ENCODE assay signal across 8 cellular contexts in genomic region chr2:9844036-9844483, GRCh38. TPM values are rescaled to one million over a fixed set of nuclear protein-coding genes. Genes with fewer than 3 reads are reported as not detected.
A peak's percentile ranks its signal among the peaks of the same experiment; 100 is the strongest.
DNase-seq lines count a peak whose midpoint lies in the region; ATAC-seq and TF ChIP-seq lines count a peak whose summit lies in the region.

No MANE protein-coding gene starts in this region.

- WGBS in endodermal cell (ENCODE audit: insufficient coverage in 1 of 2, insufficient read length in 1 of 2), 2 experiments = 38 to 42% methylated on average over 11 to 15 of the region's 15 CpGs

- H3K27me3 Mint-ChIP-seq in endodermal cell (ENCODE audit: insufficient read depth) (no peaks in the 10 kb centered on the region), neural crest cell (ENCODE audit: low read depth) (no peaks in the 10 kb centered on the region)

- DNase-seq in NCI-H345 (lab: John Stamatoyannopoulos, UW) (peak; percentile 45), NCI-H345 treated with DMSO at 0.1 percent for 48 hours (lab: John Stamatoyannopoulos, UW; ENCODE audit: unreplicated experiment) (no peak), RWPE1 (ENCODE audit: low spot score) (no peak), endodermal cell (no peak), neural crest cell (ENCODE audit: low read depth, low spot score) (no peak), dedifferentiated amniotic fluid mesenchymal stem cell (ENCODE audit: extremely low spot score) (no peak), omental fat pad (ENCODE audit: low spot score) (no peak)

- peak overlapping the region; percentile 95 for H3K27ac ChIP-seq in RWPE1
- no peak overlapping the region for H3K27ac ChIP-seq in endodermal cell (ENCODE audit: low read depth, low read length)

- peak overlapping the region; percentile 73 for H3K9ac ChIP-seq in endodermal cell (ENCODE audit: extremely low read depth, low read length, poor library complexity, severe bottlenecking)

- H3K27ac Mint-ChIP-seq in endodermal cell (peak overlapping the region; percentile 90), neural crest cell (ENCODE audit: unreplicated experiment) (peak overlapping the region; percentile 93)

- no peak for TF ChIP-seq CTCF in RWPE1 (conservative IDR thresholded peaks at IDR 0.05; ENCODE audit: low read depth)
- TF ChIP-seq CTCF in endodermal cell (conservative IDR thresholded peaks at IDR 0.05) = no peak
- no peak for TF ChIP-seq CTCF in neural crest cell (conservative IDR thresholded peaks at IDR 0.05)
- no peak for TF ChIP-seq CTCF in omental fat pad (IDR thresholded peaks at IDR 0.05)

- H3K9me3 Mint-ChIP-seq in endodermal cell (no peaks in the 10 kb centered on the region), neural crest cell (no peaks in the 10 kb centered on the region)

- H3K36me3 Mint-ChIP-seq in endodermal cell (ENCODE audit: low read depth) = peaks cover 35% of the 10 kb centered on the region
- H3K36me3 Mint-ChIP-seq in neural crest cell (ENCODE audit: low read depth) = peaks cover 8% of the 10 kb centered on the region

- H3K4me3 Mint-ChIP-seq in endodermal cell (peak overlapping the region; percentile 89), neural crest cell (peak overlapping the region; percentile 99)

- H3K4me1 ChIP-seq in endodermal cell (ENCODE audit: control insufficient read depth, insufficient read depth, low read length) = peaks cover 4% of the 10 kb centered on the region

- POLR2A ChIA-PET in RWPE1 (lab: Yijun Ruan, JAX; ENCODE audit: low non-redundant PET) = interaction anchor here (0.8 to 2.0 kb wide), 4 partner anchors 42 to 98 kb away, joined by 3 to 10 read pairs (median 4); no protein-coding TSS in a partner anchor

- H3K4me1 Mint-ChIP-seq in endodermal cell (peaks cover 10% of the 10 kb centered on the region), neural crest cell (peaks cover 41% of the 10 kb centered on the region)

- CTCF ChIA-PET in RWPE1 (lab: Yijun Ruan, JAX) = interaction anchor here (1.4 to 4.1 kb wide), 4 partner anchors 30 to 128 kb away, joined by 5 to 37 read pairs (median 16); no protein-coding TSS in a partner anchor

- H3K4me3 ChIP-seq in endodermal cell (ENCODE audit: low read length) = peak overlapping the region; percentile 92

- no peaks in the 10 kb centered on the region for H3K27me3 ChIP-seq in endodermal cell (ENCODE audit: control insufficient read depth, insufficient read depth, low read length, poor library complexity, severe bottlenecking)

- ATAC-seq in omental fat pad (ENCODE audit: low FRiP score) (no peak), GM21717 (IDR thresholded peaks at IDR 0.05; ENCODE audit: unreplicated experiment) (no peak)

- H3K9me3 ChIP-seq in endodermal cell (ENCODE audit: control insufficient read depth, low read length) = no peaks in the 10 kb centered on the region

- H3K36me3 ChIP-seq in endodermal cell (ENCODE audit: control insufficient read depth, insufficient read depth, low read length) = peaks cover 35% of the 10 kb centered on the region

RNA-seq across cellular contexts. Expression of gene TAF1B, which starts 0.8 kb away (rescaled TPM):
- total RNA-seq in endodermal cell (10 to 100 TPM; 36.2 to 41.9 TPM), neural crest cell (35.7 and 36.8 TPM in 2 replicates), omental fat pad (10 to 100 TPM; 16.1 to 21.1 (median 19.1) TPM)
- 33.5 TPM for polyA plus RNA-seq in endodermal cell (2013, experiment 1 of 2)
- 35.1 TPM for polyA plus RNA-seq in endodermal cell (2013, experiment 2 of 2)
